8 cellular contexts compared by ENCODE assay signal in the genomic region with DNA sequence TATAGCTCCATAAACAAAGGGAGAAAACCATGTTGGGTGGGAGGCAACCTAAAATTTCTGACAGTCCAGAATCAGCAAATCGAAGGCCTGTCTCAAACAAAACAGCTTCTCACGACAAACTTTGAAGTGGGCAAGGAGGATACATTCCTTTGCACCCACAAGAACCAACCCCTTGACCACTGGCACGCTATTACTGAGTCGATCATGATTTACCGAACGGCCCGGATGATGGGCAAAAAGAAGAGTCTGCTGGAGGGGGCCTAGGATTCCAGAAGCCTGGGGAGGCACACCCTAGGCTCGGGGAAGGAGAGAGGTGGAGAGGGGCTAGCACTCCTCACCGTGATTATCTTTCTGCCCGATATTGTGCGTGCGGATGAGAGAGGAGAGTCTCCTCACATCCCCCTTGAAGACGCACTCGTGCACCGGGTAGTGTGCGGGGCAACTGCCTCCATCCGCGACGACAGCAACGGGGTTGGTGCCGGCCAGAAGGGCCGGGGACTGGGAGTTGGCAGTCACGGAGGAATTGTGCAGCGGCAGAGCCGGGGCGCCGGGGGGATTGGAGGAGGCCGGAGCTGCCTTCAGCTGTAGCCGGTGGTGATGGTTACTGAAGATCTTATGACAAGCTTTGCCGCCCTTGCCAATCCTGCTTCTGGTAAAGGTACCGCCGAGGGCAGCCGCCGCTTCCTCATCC. TPM values are rescaled to one million over a fixed set of nuclear protein-coding genes. Genes with fewer than 3 reads are reported as not detected.
DNase-seq lines count a peak whose midpoint lies in the region; ATAC-seq and TF ChIP-seq lines count a peak whose summit lies in the region.

No MANE protein-coding gene starts in this region.

- TF ChIP-seq CTCF in H9 (conservative IDR thresholded peaks at IDR 0.05): no peak
- no peak for TF ChIP-seq CTCF in LNCaP clone FGC (IDR thresholded peaks at IDR 0.05; ENCODE audit: control insufficient read depth, extremely low read depth, insufficient read depth)
- no peak for TF ChIP-seq CTCF in fibroblast of mammary gland (conservative IDR thresholded peaks at IDR 0.05; ENCODE audit: control insufficient read depth, insufficient read depth, low read depth, low read length)

- H3K9me3 ChIP-seq in H9 (ENCODE audit: control insufficient read depth, low read depth, low read length): no peaks in the 10 kb centered on the region
- no peaks in the 10 kb centered on the region for H3K9me3 ChIP-seq in neuron (ENCODE audit: low read length)

- H3K4me3 ChIP-seq in LNCaP clone FGC (ENCODE audit: low read depth, low read length): peak overlapping the region; percentile 97
- peak overlapping the region; percentile 94 for H3K4me3 ChIP-seq in fibroblast of mammary gland (ENCODE audit: control insufficient read depth, low read depth, low read length)
- H3K4me3 ChIP-seq in neuron (ENCODE audit: low read length): peak overlapping the region; percentile 84

- no peak overlapping the region for H3T11ph ChIP-seq in H9 (ENCODE audit: low read length)

- no peak overlapping the region for H3K23ac ChIP-seq in H9 (ENCODE audit: insufficient read length, low read depth, low read length)

- peak overlapping the region; percentile 97 for H3K18ac ChIP-seq in H9 (ENCODE audit: insufficient read length, low read depth, low read length)

- CTCF ChIA-PET in activated CD8-positive, alpha-beta T cell treated with anti-CD3 and anti-CD28 coated beads, Interleukin-2, amount 10 ng/mL, durations not matched to agents 7 days and 5 days (lab: Charles Lee): interaction anchor here (0.9 to 3.1 kb wide), 4 partner anchors 57 to 710 kb away, joined by 3 to 23 read pairs (median 4); a partner anchor contains a TSS

- H3K4me2 ChIP-seq in H9 (ENCODE audit: insufficient read depth, insufficient read length, low read length): peak overlapping the region; percentile 82

- no peak overlapping the region for H2BK15ac ChIP-seq in H9 (ENCODE audit: low read depth, low read length)

- peak overlapping the region; percentile 97 to 100 (median 99) for H3K27ac Mint-ChIP-seq in H9
- H3K27ac Mint-ChIP-seq in activated CD8-positive, alpha-beta T cell treated with anti-CD3 and anti-CD28 coated beads, Interleukin-2, amount 10 ng/mL, durations not matched to agents 7 days and 5 days: peak overlapping the region; percentile 93

- H2AK5ac ChIP-seq in H9 (ENCODE audit: insufficient read length, low read length): no peak overlapping the region

- H3K79me1 ChIP-seq in H9 (ENCODE audit: insufficient read depth, low read depth, low read length, poor library complexity, severe bottlenecking): no peaks in the 10 kb centered on the region

- H3K27me3 ChIP-seq in H9 (ENCODE audit: insufficient read depth, low read length) (no peaks in the 10 kb centered on the region), neuron (ENCODE audit: insufficient read depth, low read length) (no peaks in the 10 kb centered on the region)

- ATAC-seq in activated CD8-positive, alpha-beta T cell treated with anti-CD3 and anti-CD28 coated beads, Interleukin-2, amount 10 ng/mL, durations not matched to agents 7 days and 5 days: peak; percentile 47

- peaks cover 16% of the 10 kb centered on the region; the same call in 1 of the 2 replicates for H3K79me2 ChIP-seq in H9 (ENCODE audit: insufficient read depth, low read length)

- peaks cover 5% of the 10 kb centered on the region for H3K23me2 ChIP-seq in H9 (ENCODE audit: insufficient read length, low read depth, low read length, poor library complexity, severe bottlenecking)

- no peak overlapping the region for H2BK5ac ChIP-seq in H9 (ENCODE audit: insufficient read length, low read length)

- H2BK12ac ChIP-seq in H9 (ENCODE audit: insufficient read length, low read depth, low read length): no peak overlapping the region

- peak overlapping the region; percentile 91 to 93 for H3K4me3 Mint-ChIP-seq in H9
- H3K4me3 Mint-ChIP-seq in activated CD8-positive, alpha-beta T cell treated with anti-CD3 and anti-CD28 coated beads, Interleukin-2, amount 10 ng/mL, durations not matched to agents 7 days and 5 days: peak overlapping the region; percentile 91

- H3K4me1 ChIP-seq in H9 (ENCODE audit: insufficient read depth, low read length): no peaks in the 10 kb centered on the region
- peaks cover 10% of the 10 kb centered on the region for H3K4me1 ChIP-seq in neuron (ENCODE audit: insufficient read depth, low read length)

- no peak overlapping the region for H2BK20ac ChIP-seq in H9 (ENCODE audit: low read depth, low read length, poor library complexity, severe bottlenecking)

- POLR2A ChIA-PET in activated CD8-positive, alpha-beta T cell treated with anti-CD3 and anti-CD28 coated beads, Interleukin-2, amount 10 ng/mL, durations not matched to agents 7 days and 5 days (lab: Charles Lee): interaction anchor here (0.7 to 4.0 kb wide), 16 partner anchors 9 to 727 kb away, joined by 3 to 162 read pairs (median 4); a partner anchor contains a TSS

- peak overlapping the region; percentile 98 for H3K9ac ChIP-seq in H9 (ENCODE audit: extremely low read depth, insufficient read length, low read length)

- H4K91ac ChIP-seq in H9 (ENCODE audit: insufficient read length, low read depth, low read length): no peak overlapping the region

- no peaks in the 10 kb centered on the region for H3K27me3 Mint-ChIP-seq in H9 (ENCODE audit: low read depth)
- no peaks in the 10 kb centered on the region for H3K27me3 Mint-ChIP-seq in activated CD8-positive, alpha-beta T cell treated with anti-CD3 and anti-CD28 coated beads, Interleukin-2, amount 10 ng/mL, durations not matched to agents 7 days and 5 days (ENCODE audit: low read depth)

- no peak overlapping the region for H4K8ac ChIP-seq in H9 (replicated peaks; ENCODE audit: insufficient read length, low read depth, low read length)

- H3K9me3 Mint-ChIP-seq in H9: no peaks in the 10 kb centered on the region; a peak in 1 of 5 replicates
- no peaks in the 10 kb centered on the region for H3K9me3 Mint-ChIP-seq in activated CD8-positive, alpha-beta T cell treated with anti-CD3 and anti-CD28 coated beads, Interleukin-2, amount 10 ng/mL, durations not matched to agents 7 days and 5 days (ENCODE audit: insufficient read depth)

- no peak overlapping the region for H3K4ac ChIP-seq in H9 (ENCODE audit: low read depth, low read length)

- WGBS in H9 (ENCODE audit: extremely low coverage, insufficient read length, low lambda C conversion rate): no CpG with 5 or more reads among the region's 34 CpGs

- H3K27ac ChIP-seq in H9 (ENCODE audit: insufficient read length, low read depth, low read length): peak overlapping the region; percentile 44

- H2AFZ ChIP-seq in H9 (ENCODE audit: low read length): no peak overlapping the region
- peak overlapping the region; percentile 47 for H2AFZ ChIP-seq in neuron (ENCODE audit: low read depth, low read length)

- peaks cover 1 to 7% (median 5%) of the 10 kb centered on the region in 3 experiments; a peak in 4 of 7 replicates for H3K36me3 Mint-ChIP-seq in H9 (ENCODE audit: insufficient read depth in 1 of 3, low read depth in 3 of 3)
- peaks cover 34% of the 10 kb centered on the region for H3K36me3 Mint-ChIP-seq in activated CD8-positive, alpha-beta T cell treated with anti-CD3 and anti-CD28 coated beads, Interleukin-2, amount 10 ng/mL, durations not matched to agents 7 days and 5 days (ENCODE audit: low read depth)

- H3K56ac ChIP-seq in H9 (ENCODE audit: insufficient read length, low read depth, low read length): no peak overlapping the region

- no peaks in the 10 kb centered on the region for H4K20me1 ChIP-seq in H9 (ENCODE audit: control insufficient read depth, insufficient read depth, insufficient read length)

- DNase-seq in NCI-H2227 (lab: John Stamatoyannopoulos, UW; ENCODE audit: unreplicated experiment): peak; percentile 63
- no peak for DNase-seq in NCI-H2227 treated with DMSO at 0.1 percent for 48 hours (lab: John Stamatoyannopoulos, UW)
- DNase-seq in H9: no peak
- DNase-seq in LNCaP clone FGC (ENCODE audit: low read depth): peak; percentile 6
- peak; percentile 76 for DNase-seq in activated CD8-positive, alpha-beta T cell treated with anti-CD3 and anti-CD28 coated beads, Interleukin-2, amount 10 ng/mL, durations not matched to agents 7 days and 5 days
- DNase-seq in fibroblast of mammary gland (ENCODE audit: low read depth): peak; percentile 66
- no peak for DNase-seq in GM19238 (ENCODE audit: insufficient read length, low spot score)

- H3K4me1 Mint-ChIP-seq in H9: peaks cover 14 to 21% of the 10 kb centered on the region in 2 experiments
- peaks cover 42% of the 10 kb centered on the region for H3K4me1 Mint-ChIP-seq in activated CD8-positive, alpha-beta T cell treated with anti-CD3 and anti-CD28 coated beads, Interleukin-2, amount 10 ng/mL, durations not matched to agents 7 days and 5 days (ENCODE audit: low read depth)

- H3K14ac ChIP-seq in H9 (ENCODE audit: insufficient read depth, low read length): peak overlapping the region; percentile 98

- H4K5ac ChIP-seq in H9 (ENCODE audit: insufficient read length, low read depth, low read length): no peak overlapping the region

- H3K36me3 ChIP-seq in neuron (ENCODE audit: insufficient read depth, low read length): peaks cover 10% of the 10 kb centered on the region

- no peak overlapping the region for H2BK120ac ChIP-seq in H9 (ENCODE audit: low read depth, low read length, poor library complexity, severe bottlenecking)

RNA-seq across cellular contexts. Expression of a gene that starts 0.7 kb away (rescaled TPM):
- total RNA-seq in H9 (2021): 19.7 and 21.1 TPM in 2 replicates
- 10 to 100 TPM; 25.0 to 26.8 TPM for total RNA-seq in activated CD8-positive, alpha-beta T cell treated with anti-CD3 and anti-CD28 coated beads, Interleukin-2, amount 10 ng/mL, durations not matched to agents 7 days and 5 days

RNA-seq across cellular contexts. Expression of a gene that starts 57.3 kb away (rescaled TPM):
- 15.3 and 15.5 TPM in 2 replicates for total RNA-seq in H9 (2021)
- total RNA-seq in activated CD8-positive, alpha-beta T cell treated with anti-CD3 and anti-CD28 coated beads, Interleukin-2, amount 10 ng/mL, durations not matched to agents 7 days and 5 days: 1 to 10 TPM; 4.1 to 5.9 TPM

Comparison
In these comparisons a context has a peak if more than half of its experiments do, and no peak if none do; other contexts are left out.
1. DNase-seq: peak in NCI-H2227 (single experiment), LNCaP clone FGC (single experiment), activated CD8-positive, alpha-beta T cell treated with anti-CD3 and anti-CD28 coated beads, Interleukin-2, amount 10 ng/mL, durations not matched to agents 7 days and 5 days (single experiment) and fibroblast of mammary gland (single experiment); none in NCI-H2227 treated with DMSO at 0.1 percent for 48 hours (single experiment), H9 (single experiment) and GM19238 (single experiment).
2. Peak in every context shown above with its lines, with median percentiles within 50 percentile points of each other: H3K4me3 ChIP-seq.